Comparison of ENCODE assay signal across 8 cellular contexts in the genomic region with DNA sequence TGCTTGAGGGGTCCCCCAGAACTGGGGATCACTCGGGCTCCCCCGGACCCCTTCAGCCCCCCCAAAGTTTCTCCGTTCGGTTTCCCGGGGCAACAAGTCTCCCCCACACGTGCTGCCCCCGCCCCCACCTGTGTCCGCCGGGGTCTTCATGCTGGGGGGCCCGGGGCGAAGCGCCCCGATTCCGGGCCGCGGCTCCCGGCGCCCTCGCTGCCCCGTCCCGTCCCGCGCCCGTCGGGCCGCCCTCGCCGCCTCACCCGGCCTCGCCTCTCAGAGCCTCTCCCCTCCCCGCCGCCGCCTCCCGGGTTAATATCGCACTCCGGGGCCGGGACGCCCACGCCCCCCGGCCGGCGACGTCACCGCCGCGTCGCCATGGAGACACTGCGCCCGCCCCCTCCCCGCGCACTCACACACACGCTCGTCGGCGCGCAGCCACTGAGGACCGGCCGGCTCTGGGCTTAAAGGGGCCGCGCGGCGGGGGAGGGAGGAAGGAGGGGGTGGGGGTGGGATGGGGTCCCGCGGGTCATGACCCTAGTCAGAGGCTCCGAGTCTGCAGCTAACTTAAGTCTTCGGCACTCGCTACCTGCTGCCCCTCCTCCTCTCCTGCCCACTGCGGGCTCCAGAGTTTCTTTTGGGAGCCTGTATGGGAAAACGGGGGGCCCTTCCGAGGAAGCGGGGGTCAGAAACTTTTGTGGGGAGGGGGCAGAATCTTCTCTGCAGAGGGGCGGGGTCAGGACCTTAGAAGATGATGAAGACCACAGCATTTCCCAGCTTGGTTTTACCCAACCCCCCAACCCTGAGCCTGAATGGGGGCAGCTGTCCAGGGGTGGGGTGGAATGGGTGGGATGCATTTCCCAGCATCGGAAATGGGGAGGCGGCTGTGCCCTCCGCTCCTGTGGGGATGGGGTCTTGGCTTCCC. TPM values are rescaled to one million over a fixed set of nuclear protein-coding genes. Genes with fewer than 3 reads are reported as not detected.
DNase-seq lines count a peak whose midpoint lies in the region; ATAC-seq and TF ChIP-seq lines count a peak whose summit lies in the region.

A gene (minus strand): TSS at position 279 of the 916 bp plus-strand sequence. CDS start 129 bp downstream, at position 150.

- H3K4me1 ChIP-seq in adrenal gland (replicated peaks in 1 of 2) (peaks cover 40 to 43% of the 10 kb centered on the region in 2 donors), heart right ventricle (peaks cover 23 to 51% (median 42%) of the 10 kb centered on the region in 9 donors), upper lobe of left lung (peaks cover 39 to 48% (median 45%) of the 10 kb centered on the region in 4 donors)

- no peak for TF ChIP-seq CTCF in adrenal gland (IDR thresholded peaks at IDR 0.05)
- no peak for TF ChIP-seq CTCF in heart right ventricle (IDR thresholded peaks at IDR 0.05)
- TF ChIP-seq CTCF in progenitor cell of endocrine pancreas (IDR thresholded peaks at IDR 0.05; ENCODE audit: unreplicated experiment) = no peak
- peak in 2 of 6 experiments; percentile 11 to 34 for TF ChIP-seq CTCF in upper lobe of left lung (IDR thresholded peaks at IDR 0.05)

- ATAC-seq in heart right ventricle (peak; percentile 79 to 88 (median 82)), upper lobe of left lung (ENCODE audit: low FRiP score in 2 of 2) (peak; percentile 93)

- H3K27ac ChIP-seq in adrenal gland (peak within 1 kb of the TSS; percentile 88 to 100 (median 99)), heart right ventricle (peak within 1 kb of the TSS; percentile 96 to 100 (median 98)), upper lobe of left lung (peak within 1 kb of the TSS; percentile 98 to 100 (median 100))

- 0 to 3% (median 0%) methylated on average over 3 to 75 of the region's 75 CpGs for WGBS in adrenal gland, 4 donors
- 1 to 2% methylated on average over 43 to 75 of the region's 75 CpGs for WGBS in heart right ventricle, 2 donors
- WGBS in upper lobe of left lung, 2 donors = 0% methylated on average over 51 of the region's 75 CpGs; no CpG with 5 or more reads in 1 of the 2 donors

- CTCF ChIA-PET in HEK293T (lab: Yijun Ruan, JAX) = interaction anchor here (2.1 kb wide), 1 partner anchor 9 kb away, joined by 6 read pairs; no protein-coding TSS in a partner anchor

- DNase-seq in ELR (ENCODE audit: low read depth) = peak; percentile 90
- DNase-seq in HEK293T (ENCODE audit: extremely low spot score) = peak; percentile 93
- DNase-seq in NCI-H1105 treated with DMSO at 0.1 percent for 48 hours (lab: John Stamatoyannopoulos, UW) = peak; percentile 70
- DNase-seq in adrenal gland = peak; percentile 93 to 97 (median 95)
- peak; percentile 94 to 96 for DNase-seq in heart right ventricle
- peak; percentile 89 for DNase-seq in progenitor cell of endocrine pancreas (ENCODE audit: low spot score, unreplicated experiment)
- DNase-seq in upper lobe of left lung = peak; percentile 94 to 99

- H3K27ac Mint-ChIP-seq in progenitor cell of endocrine pancreas = peak within 1 kb of the TSS; percentile 77

- peaks cover 0 to under 1% of the 10 kb centered on the region in 2 donors for H3K36me3 ChIP-seq in adrenal gland (replicated peaks in 1 of 2)
- H3K36me3 ChIP-seq in heart right ventricle = peaks cover 0 to 4% (median 0%) of the 10 kb centered on the region in 9 donors
- peaks cover 0 to 2% (median 0%) of the 10 kb centered on the region in 4 donors for H3K36me3 ChIP-seq in upper lobe of left lung

- TF ChIP-seq POLR2A in adrenal gland (IDR thresholded peaks at IDR 0.05) = peak; percentile 97 to 99
- TF ChIP-seq POLR2A in upper lobe of left lung (IDR thresholded peaks at IDR 0.05) = peak in 3 of 4 donors; percentile 94 to 99 (median 96)

- H3K4me3 Mint-ChIP-seq in progenitor cell of endocrine pancreas (ENCODE audit: low read depth) = peak within 1 kb of the TSS; percentile 76

- H3K4me3 ChIP-seq in adrenal gland (peak within 1 kb of the TSS; percentile 65 to 90 (median 86)), heart right ventricle (peak within 1 kb of the TSS; percentile 73 to 100 (median 98)), upper lobe of left lung (peak within 1 kb of the TSS; percentile 55 to 100 (median 76))

- H3K9me3 Mint-ChIP-seq in progenitor cell of endocrine pancreas (ENCODE audit: low read depth) = no peaks in the 10 kb centered on the region

- no peaks in the 10 kb centered on the region for H3K9me3 ChIP-seq in adrenal gland (replicated peaks in 1 of 3)
- H3K9me3 ChIP-seq in heart right ventricle = no peaks in the 10 kb centered on the region
- H3K9me3 ChIP-seq in upper lobe of left lung = no peaks in the 10 kb centered on the region

- H3K36me3 Mint-ChIP-seq in progenitor cell of endocrine pancreas (ENCODE audit: insufficient read depth) = no peaks in the 10 kb centered on the region

- peaks cover 19% of the 10 kb centered on the region for H3K4me1 Mint-ChIP-seq in progenitor cell of endocrine pancreas (ENCODE audit: low read depth)

- H3K27me3 Mint-ChIP-seq in progenitor cell of endocrine pancreas = no peaks in the 10 kb centered on the region

- TF ChIP-seq EP300 in upper lobe of left lung (IDR thresholded peaks at IDR 0.05) = peak in 1 of 4 donors; percentile 36

- intact Hi-C loops in T-helper 1 cell treated with Interleukin-12 subunit alpha and Interleukin-12 subunit beta and Interleukin-4 antibody, amounts not matched to agents 30 ng/mL and 1 ng/mL, for 36 hours (cut with micrococcal nuclease) = loop anchor here (1.0 to 2.0 kb wide), 7 partner anchors 11 to 296 kb away; a partner anchor contains a TSS
- intact Hi-C loops in adrenal gland (cut with DNase I) (loop anchor here in 1 of 2 donors (2.0 kb wide), 1 partner anchor 14 kb away; a partner anchor contains a TSS), heart right ventricle (cut with DNase I) (loop anchor here in 5 of 10 donors (1.0 to 2.0 kb wide), 3 partner anchors 13 to 14 kb away; a partner anchor contains a TSS)

- H3K27me3 ChIP-seq in adrenal gland (no peaks in the 10 kb centered on the region), heart right ventricle (no peaks in the 10 kb centered on the region), upper lobe of left lung (no peaks in the 10 kb centered on the region)

- POLR2A ChIA-PET in HEK293T (lab: Yijun Ruan, JAX) = interaction anchor here (0.9 to 1.4 kb wide), 6 partner anchors 8 to 24 kb away, joined by 3 to 6 read pairs (median 4); no protein-coding TSS in a partner anchor

TF ChIP-seq in HEK293T, 16 proteins besides CTCF, POLR2A, EP300 and RAD21:
- TF ChIP-seq FOXM1 (IDR thresholded peaks at IDR 0.05; ENCODE audit: borderline replicate concordance) = no peak
- TF ChIP-seq LEF1 (IDR thresholded peaks at IDR 0.05; ENCODE audit: borderline replicate concordance) = no peak
- no peak for TF ChIP-seq ELF4 (IDR thresholded peaks at IDR 0.05)
TF ChIP-seq in HEK293T: peak in this region for 0.

RNA-seq across cellular contexts. Expression of the gene that starts here (rescaled TPM):
- total RNA-seq in T-helper 1 cell treated with Interleukin-12 subunit alpha and Interleukin-12 subunit beta and Interleukin-4 antibody, amounts not matched to agents 30 ng/mL and 1 ng/mL, for 36 hours = 41.8 and 51.2 TPM in 2 replicates
- total RNA-seq in adrenal gland = 10 to 100 TPM; 27.0 to 71.2 (median 55.1) TPM
- 100 to 1,000 TPM in 1 of 3 donors, 10 to 100 TPM in 2; 14.3 to 147 (median 44.1) TPM for polyA plus RNA-seq in adrenal gland
- 10 to 100 TPM; 29.8 to 40.2 (median 32.9) TPM for total RNA-seq in heart right ventricle
- polyA plus RNA-seq in heart right ventricle = 10 to 100 TPM; 31.8 to 49.0 TPM
- total RNA-seq in progenitor cell of endocrine pancreas = 106 and 111 TPM in 2 replicates
- 10 to 100 TPM; 13.6 to 59.4 (median 32.5) TPM for total RNA-seq in upper lobe of left lung

Comparison
In these comparisons a context has a peak if more than half of its experiments do, and no peak if none do; other contexts are left out.
1. Peak in every context shown above with its lines: DNase-seq, ATAC-seq, H3K4me3 ChIP-seq and H3K27ac ChIP-seq.